Comparison of ENCODE assay signal across 17 cellular contexts in the genomic region with DNA sequence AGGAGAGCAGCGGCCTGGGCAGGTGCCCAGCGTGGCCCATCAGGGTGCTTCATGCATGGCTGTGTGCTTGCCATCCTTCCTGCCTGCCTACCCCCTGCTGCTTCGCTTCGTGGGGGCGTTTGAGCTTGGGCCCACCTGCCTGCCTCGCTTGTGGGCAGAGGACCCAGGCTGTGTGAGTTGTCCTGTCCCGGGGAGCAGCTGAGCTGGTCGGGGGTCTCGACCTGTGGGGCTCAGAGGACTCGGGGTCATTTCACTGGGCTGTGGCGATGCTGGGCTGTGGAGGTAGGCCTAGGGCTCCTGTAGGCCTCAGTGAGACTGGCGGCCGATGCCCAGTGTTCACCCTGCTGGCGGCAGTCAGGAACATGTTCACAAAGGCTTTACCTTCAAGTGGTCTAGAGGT. TPM values are rescaled to one million over a fixed set of nuclear protein-coding genes. Genes with fewer than 3 reads are reported as not detected.
DNase-seq lines count a peak whose midpoint lies in the region; ATAC-seq and TF ChIP-seq lines count a peak whose summit lies in the region.
"Had no signal": no experiment of that assay in that cellular context is flagged by ENCODE, and none has a peak within 500 bp of the region (broad histone marks: within the 10 kb centered on the region; RNA-seq: fewer than 3 reads in every experiment).

No MANE protein-coding gene starts in this region.

- H3K9me3 ChIP-seq in breast epithelium: no peaks in the 10 kb centered on the region
- no peaks in the 10 kb centered on the region for H3K9me3 ChIP-seq in esophagus (ENCODE audit: control insufficient read depth in 2 of 2, insufficient read depth in 1 of 2, low read depth in 1 of 2, low read length in 1 of 2)
- no peaks in the 10 kb centered on the region for H3K9me3 ChIP-seq in upper lobe of right lung
- H3K9me3 ChIP-seq: colonic mucosa had no signal

- TF ChIP-seq CTCF in breast epithelium (IDR thresholded peaks at IDR 0.05) (no peak), MCF 10A (IDR thresholded peaks at IDR 0.05; ENCODE audit: unreplicated experiment) (no peak), nephron progenitor cell (IDR thresholded peaks at IDR 0.05) (no peak), upper lobe of right lung (IDR thresholded peaks at IDR 0.05) (no peak)

- POLR2A ChIA-PET in MCF 10A (lab: Yijun Ruan, JAX): interaction anchor here (1.1 kb wide), 1 partner anchor 26 kb away, joined by 3 read pairs; no protein-coding TSS in a partner anchor

- H3K4me1 ChIP-seq in breast epithelium: peaks cover 5 to 13% of the 10 kb centered on the region in 2 donors
- peaks cover 4 to 21% of the 10 kb centered on the region in 2 donors for H3K4me1 ChIP-seq in esophagus (ENCODE audit: control insufficient read depth in 2 of 2, insufficient read depth in 2 of 2, low read length in 1 of 2)
- peaks cover 15% of the 10 kb centered on the region for H3K4me1 ChIP-seq in upper lobe of right lung
- H3K4me1 ChIP-seq: colonic mucosa had no signal

- no peak for TF ChIP-seq POLR2A in breast epithelium (IDR thresholded peaks at IDR 0.05)

- peaks cover 34% of the 10 kb centered on the region for H3K36me3 Mint-ChIP-seq in MCF 10A (ENCODE audit: insufficient read depth, unreplicated experiment)
- H3K36me3 Mint-ChIP-seq in nephron progenitor cell (ENCODE audit: low read depth): peaks cover 64% of the 10 kb centered on the region

- no peak overlapping the region for H3K27ac Mint-ChIP-seq in MCF 10A (ENCODE audit: low read depth, unreplicated experiment)
- H3K27ac Mint-ChIP-seq in nephron progenitor cell: peak overlapping the region; percentile 94
- H3K27ac Mint-ChIP-seq: activated naive CD8-positive, alpha-beta T cell treated with anti-CD3 and anti-CD28 coated beads, Interleukin-2, amount 10 ng/mL, durations not matched to agents 7 days and 5 days; stimulated activated memory B cell treated with anti-CD40 and anti-IgM and Interleukin-4, amounts not matched to agents 10 μg/mL and 1 μg/mL and 100 μg/mL, for 72 hours; T-helper 1 cell treated with Interleukin-12 subunit alpha and Interleukin-12 subunit beta and Interleukin-4 antibody, amounts not matched to agents 30 μg/mL and 1 μg/mL, for 36 hours had no signal

- no TSS peak for BruUV-seq in MCF 10A (replicated peaks; lab: Mats Ljungman, UMichigan)

- H3K4me1 Mint-ChIP-seq in MCF 10A (ENCODE audit: insufficient read depth, unreplicated experiment): no peaks in the 10 kb centered on the region
- H3K4me1 Mint-ChIP-seq in nephron progenitor cell: peaks cover 44% of the 10 kb centered on the region
- H3K4me1 Mint-ChIP-seq: activated naive CD8-positive, alpha-beta T cell treated with anti-CD3 and anti-CD28 coated beads, Interleukin-2, amount 10 ng/mL, durations not matched to agents 7 days and 5 days; CD8-positive, alpha-beta memory T cell; stimulated activated memory B cell treated with anti-CD40 and anti-IgM and Interleukin-4, amounts not matched to agents 10 μg/mL and 1 μg/mL and 100 μg/mL, for 72 hours had no signal

- WGBS in esophagus, 2 donors: 74 to 78% methylated on average over 14 of the region's 14 CpGs

- H3K27me3 Mint-ChIP-seq in MCF 10A (ENCODE audit: insufficient read depth, unreplicated experiment): no peaks in the 10 kb centered on the region
- H3K27me3 Mint-ChIP-seq in nephron progenitor cell (ENCODE audit: low read depth, poor library complexity): no peaks in the 10 kb centered on the region
- H3K27me3 Mint-ChIP-seq: activated naive CD8-positive, alpha-beta T cell treated with anti-CD3 and anti-CD28 coated beads, Interleukin-2, amount 10 ng/mL, durations not matched to agents 7 days and 5 days; CD8-positive, alpha-beta memory T cell; stimulated activated memory B cell treated with anti-CD40 and anti-IgM and Interleukin-4, amounts not matched to agents 10 μg/mL and 1 μg/mL and 100 μg/mL, for 72 hours had no signal

- H3K4me3 Mint-ChIP-seq in MCF 10A (ENCODE audit: unreplicated experiment) (no peak overlapping the region), nephron progenitor cell (no peak overlapping the region)
- H3K4me3 Mint-ChIP-seq: activated naive CD8-positive, alpha-beta T cell treated with anti-CD3 and anti-CD28 coated beads, Interleukin-2, amount 10 ng/mL, durations not matched to agents 7 days and 5 days; immature natural killer cell; stimulated activated memory B cell treated with anti-CD40 and anti-IgM and Interleukin-4, amounts not matched to agents 10 μg/mL and 1 μg/mL and 100 μg/mL, for 72 hours; T-helper 1 cell treated with Interleukin-12 subunit alpha and Interleukin-12 subunit beta and Interleukin-4 antibody, amounts not matched to agents 30 μg/mL and 1 μg/mL, for 36 hours had no signal

- H3K27me3 ChIP-seq in breast epithelium (no peaks in the 10 kb centered on the region), esophagus (ENCODE audit: control insufficient read depth in 1 of 2, insufficient read depth in 2 of 2, low read length in 2 of 2) (no peaks in the 10 kb centered on the region), upper lobe of right lung (no peaks in the 10 kb centered on the region)
- H3K27me3 ChIP-seq: colonic mucosa had no signal

- no peaks in the 10 kb centered on the region for H3K9me3 Mint-ChIP-seq in MCF 10A (ENCODE audit: unreplicated experiment)
- H3K9me3 Mint-ChIP-seq in nephron progenitor cell: no peaks in the 10 kb centered on the region
- H3K9me3 Mint-ChIP-seq: activated naive CD8-positive, alpha-beta T cell treated with anti-CD3 and anti-CD28 coated beads, Interleukin-2, amount 10 ng/mL, durations not matched to agents 7 days and 5 days; CD8-positive, alpha-beta memory T cell; immature natural killer cell; stimulated activated memory B cell treated with anti-CD40 and anti-IgM and Interleukin-4, amounts not matched to agents 10 μg/mL and 1 μg/mL and 100 μg/mL, for 72 hours; T-helper 1 cell treated with Interleukin-12 subunit alpha and Interleukin-12 subunit beta and Interleukin-4 antibody, amounts not matched to agents 30 μg/mL and 1 μg/mL, for 36 hours had no signal

- no peak for DNase-seq in breast epithelium (ENCODE audit: low spot score in 2 of 2)
- no peak for DNase-seq in MCF 10A (ENCODE audit: unreplicated experiment)
- no peak for DNase-seq in nephron progenitor cell
- DNase-seq in upper lobe of right lung: peak; percentile 54
- DNase-seq in D341Med (ENCODE audit: low spot score): no peak
- no peak for DNase-seq in SW480 (ENCODE audit: low spot score)
- DNase-seq: activated naive CD8-positive, alpha-beta T cell treated with anti-CD3 and anti-CD28 coated beads, Interleukin-2, amount 10 ng/mL, durations not matched to agents 7 days and 5 days; CD8-positive, alpha-beta memory T cell; colonic mucosa; immature natural killer cell; NCI-H146; NCI-H510A treated with DMSO at 0.1 percent for 48 hours had no signal

- peak overlapping the region; percentile 67 to 81 for H3K27ac ChIP-seq in breast epithelium
- H3K27ac ChIP-seq in esophagus (ENCODE audit: low read depth in 2 of 2, low read length in 1 of 2): peak overlapping the region; percentile 57 to 76
- peak overlapping the region; percentile 4 for H3K27ac ChIP-seq in upper lobe of right lung
- H3K27ac ChIP-seq: colonic mucosa had no signal

- CTCF ChIA-PET in MCF 10A (lab: Yijun Ruan, JAX): interaction anchor here (0.9 to 1.2 kb wide), 4 partner anchors 10 to 26 kb away, joined by 3 to 5 read pairs (median 4); no protein-coding TSS in a partner anchor

- H3K4me3 ChIP-seq in breast epithelium: no peak overlapping the region
- no peak overlapping the region for H3K4me3 ChIP-seq in esophagus (ENCODE audit: low read depth in 1 of 2, low read length in 2 of 2)
- H3K4me3 ChIP-seq in upper lobe of right lung: no peak overlapping the region
- H3K4me3 ChIP-seq: colonic mucosa had no signal

- intact Hi-C loops in breast epithelium (cut with DNase I; ENCODE audit: low total_unique reads) (no loop called here), MCF 10A (cut with micrococcal nuclease) (no loop called here), upper lobe of right lung (cut with DNase I) (no loop called here)

- H3K36me3 ChIP-seq in breast epithelium: peaks cover 23% of the 10 kb centered on the region
- H3K36me3 ChIP-seq in esophagus (ENCODE audit: control insufficient read depth in 2 of 2, insufficient read depth in 2 of 2, low read length in 1 of 2): peaks cover 23 to 74% of the 10 kb centered on the region in 2 donors
- peaks cover 75% of the 10 kb centered on the region for H3K36me3 ChIP-seq in upper lobe of right lung

- ATAC-seq in upper lobe of right lung (no peak), HG03342 (IDR thresholded peaks at IDR 0.05; ENCODE audit: unreplicated experiment) (no peak)
- ATAC-seq: activated CD4-positive, CD25-positive, alpha-beta regulatory T cell treated with anti-CD3 and anti-CD28 coated beads, Interleukin-2, amount 50 U/mL, for 24 hours; stimulated activated memory B cell treated with anti-CD40 and anti-IgM and Interleukin-4, amounts not matched to agents 10 μg/mL and 1 μg/mL and 100 μg/mL, for 72 hours had no signal

RNA-seq across cellular contexts. Expression of a gene that starts 12.1 kb away (rescaled TPM):
- total RNA-seq in breast epithelium: 100 to 1,000 TPM in 1 of 3 donors, 10 to 100 TPM in 2; 47.7 to 149 (median 55.4) TPM
- total RNA-seq in MCF 10A (2022): not detected in 2 replicates
- polyA plus RNA-seq in esophagus: 10 to 100 TPM; 30.5 to 39.0 TPM
- 152 TPM for total RNA-seq in upper lobe of right lung

RNA-seq across cellular contexts. Expression of a gene that starts 27.7 kb away (rescaled TPM):
- total RNA-seq in breast epithelium: 100 to 1,000 TPM in 2 of 3 donors, 10 to 100 TPM in 1; 67.7 to 119 (median 108) TPM
- 60.5 and 69.7 TPM in 2 replicates for total RNA-seq in MCF 10A (2022)
- 10 to 100 TPM; 32.2 to 59.6 TPM for polyA plus RNA-seq in esophagus
- total RNA-seq in upper lobe of right lung: 94.6 TPM

RNA-seq across cellular contexts. Expression of a gene that starts 29.2 kb away (rescaled TPM):
- total RNA-seq in breast epithelium (1 to 10 TPM in 2 of 3 donors, not detected in 1; 3.7 to 4.2 TPM), MCF 10A (2022) (0.61 TPM in 2 replicates), upper lobe of right lung (88.9 TPM)
- polyA plus RNA-seq in esophagus: 1 to 10 TPM; 1.3 to 2.0 TPM
- polyA plus RNA-seq: CD8-positive, alpha-beta memory T cell; immature natural killer cell had no signal

RNA-seq across cellular contexts. Expression of a gene that starts 38.2 kb away (rescaled TPM):
- total RNA-seq in breast epithelium (100 to 1,000 TPM in 1 of 3 donors, 10 to 100 TPM in 2; 12.3 to 255 (median 70.1) TPM), MCF 10A (2022) (0.12 TPM in 1 of 2 replicates, not detected in the other), upper lobe of right lung (27.6 TPM)
- 1 to 10 TPM; 1.3 to 1.7 TPM for polyA plus RNA-seq in esophagus
- polyA plus RNA-seq: CD8-positive, alpha-beta memory T cell; immature natural killer cell had no signal

RNA-seq across cellular contexts. Expression of a gene that starts 50.6 kb away (rescaled TPM):
- total RNA-seq in breast epithelium (10 to 100 TPM; 26.5 to 35.7 (median 28.6) TPM), MCF 10A (2022) (28.9 and 36.9 TPM in 2 replicates), upper lobe of right lung (39.7 TPM)
- polyA plus RNA-seq in esophagus: 10 to 100 TPM; 81.7 to 93.7 TPM

Comparison
In these comparisons a context has a peak if more than half of its experiments do, and no peak if none do; other contexts are left out.
1. RNA of a gene that starts 12.1 kb away (total RNA-seq): 152 TPM in upper lobe of right lung (single experiment) and 47.7 to 149 TPM in breast epithelium; not detected in MCF 10A; every median in the first group is over 10 times any median in the second.
2. H3K27ac ChIP-seq: peak in every context shown above with its lines; median percentile 74 in breast epithelium; 66 in esophagus; 4 in upper lobe of right lung.
3. RNA of a gene that starts 29.2 kb away (total RNA-seq): 88.9 TPM in upper lobe of right lung (single experiment); 3.7 to 4.2 TPM in breast epithelium and 0.61 TPM in MCF 10A; every median in the first group is over 10 times any median in the second.